In the genomic region with DNA sequence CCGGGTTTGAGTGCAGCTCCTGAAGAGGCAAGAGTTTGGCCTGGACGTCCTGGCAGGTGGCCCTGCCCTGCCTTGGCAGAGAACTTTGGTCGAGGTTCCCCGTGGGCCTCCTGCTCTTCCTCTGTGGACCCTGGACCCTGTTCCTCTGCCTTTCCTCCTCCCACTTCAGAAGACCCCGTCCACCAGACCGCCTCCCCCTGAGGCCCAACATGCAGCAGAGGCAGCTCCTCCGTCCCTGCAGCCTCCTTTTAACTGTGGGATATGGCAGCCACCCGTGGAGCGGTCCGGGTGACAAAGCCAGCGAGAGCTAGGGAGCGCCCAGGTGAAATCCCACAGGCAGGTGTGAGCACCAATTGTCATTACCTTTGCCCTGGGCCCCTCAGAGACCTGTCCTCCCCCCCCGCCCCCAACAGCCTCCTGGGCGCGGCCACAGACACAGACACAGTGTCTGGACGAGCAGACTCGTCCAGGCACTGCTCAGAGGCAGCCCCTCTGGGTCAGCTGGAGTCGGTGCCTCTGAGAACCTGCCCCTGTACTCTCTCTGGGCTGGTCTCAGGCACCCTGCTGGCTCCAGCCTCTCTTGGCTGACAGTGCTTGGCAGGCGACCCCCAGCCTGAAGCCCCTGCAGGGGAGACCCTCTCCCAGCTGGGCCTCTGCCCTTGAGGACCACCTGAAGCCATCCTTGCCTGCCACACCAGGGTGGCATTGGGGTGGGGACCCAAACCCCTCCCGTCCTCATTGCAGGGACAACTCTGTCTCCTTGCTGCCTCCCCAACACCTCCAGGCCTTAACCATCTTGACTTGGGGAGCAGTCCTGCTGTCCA, we compare ENCODE assay signal across 1 cellular context.
TF ChIP-seq lines count a peak whose summit lies in the region.

No MANE protein-coding gene starts in this region.

TF ChIP-seq in H1, 55 proteins besides CTCF, POLR2A, EP300 and RAD21:
- TF ChIP-seq, protein P1, sequence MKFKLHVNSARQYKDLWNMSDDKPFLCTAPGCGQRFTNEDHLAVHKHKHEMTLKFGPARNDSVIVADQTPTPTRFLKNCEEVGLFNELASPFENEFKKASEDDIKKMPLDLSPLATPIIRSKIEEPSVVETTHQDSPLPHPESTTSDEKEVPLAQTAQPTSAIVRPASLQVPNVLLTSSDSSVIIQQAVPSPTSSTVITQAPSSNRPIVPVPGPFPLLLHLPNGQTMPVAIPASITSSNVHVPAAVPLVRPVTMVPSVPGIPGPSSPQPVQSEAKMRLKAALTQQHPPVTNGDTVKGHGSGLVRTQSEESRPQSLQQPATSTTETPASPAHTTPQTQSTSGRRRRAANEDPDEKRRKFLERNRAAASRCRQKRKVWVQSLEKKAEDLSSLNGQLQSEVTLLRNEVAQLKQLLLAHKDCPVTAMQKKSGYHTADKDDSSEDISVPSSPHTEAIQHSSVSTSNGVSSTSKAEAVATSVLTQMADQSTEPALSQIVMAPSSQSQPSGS (IDR thresholded peaks at IDR 0.05; ENCODE audit: low read length) = no peak
- TF ChIP-seq CBX8 (IDR thresholded peaks at IDR 0.05; ENCODE audit: borderline replicate concordance, low read depth, low read length) = no peak
- TF ChIP-seq KDM4A (IDR thresholded peaks at IDR 0.05; ENCODE audit: low read depth, low read length, severe bottlenecking) = no peak
- no peak for TF ChIP-seq KDM1A (IDR thresholded peaks at IDR 0.05; ENCODE audit: borderline replicate concordance, low read length)
- TF ChIP-seq, protein P2, sequence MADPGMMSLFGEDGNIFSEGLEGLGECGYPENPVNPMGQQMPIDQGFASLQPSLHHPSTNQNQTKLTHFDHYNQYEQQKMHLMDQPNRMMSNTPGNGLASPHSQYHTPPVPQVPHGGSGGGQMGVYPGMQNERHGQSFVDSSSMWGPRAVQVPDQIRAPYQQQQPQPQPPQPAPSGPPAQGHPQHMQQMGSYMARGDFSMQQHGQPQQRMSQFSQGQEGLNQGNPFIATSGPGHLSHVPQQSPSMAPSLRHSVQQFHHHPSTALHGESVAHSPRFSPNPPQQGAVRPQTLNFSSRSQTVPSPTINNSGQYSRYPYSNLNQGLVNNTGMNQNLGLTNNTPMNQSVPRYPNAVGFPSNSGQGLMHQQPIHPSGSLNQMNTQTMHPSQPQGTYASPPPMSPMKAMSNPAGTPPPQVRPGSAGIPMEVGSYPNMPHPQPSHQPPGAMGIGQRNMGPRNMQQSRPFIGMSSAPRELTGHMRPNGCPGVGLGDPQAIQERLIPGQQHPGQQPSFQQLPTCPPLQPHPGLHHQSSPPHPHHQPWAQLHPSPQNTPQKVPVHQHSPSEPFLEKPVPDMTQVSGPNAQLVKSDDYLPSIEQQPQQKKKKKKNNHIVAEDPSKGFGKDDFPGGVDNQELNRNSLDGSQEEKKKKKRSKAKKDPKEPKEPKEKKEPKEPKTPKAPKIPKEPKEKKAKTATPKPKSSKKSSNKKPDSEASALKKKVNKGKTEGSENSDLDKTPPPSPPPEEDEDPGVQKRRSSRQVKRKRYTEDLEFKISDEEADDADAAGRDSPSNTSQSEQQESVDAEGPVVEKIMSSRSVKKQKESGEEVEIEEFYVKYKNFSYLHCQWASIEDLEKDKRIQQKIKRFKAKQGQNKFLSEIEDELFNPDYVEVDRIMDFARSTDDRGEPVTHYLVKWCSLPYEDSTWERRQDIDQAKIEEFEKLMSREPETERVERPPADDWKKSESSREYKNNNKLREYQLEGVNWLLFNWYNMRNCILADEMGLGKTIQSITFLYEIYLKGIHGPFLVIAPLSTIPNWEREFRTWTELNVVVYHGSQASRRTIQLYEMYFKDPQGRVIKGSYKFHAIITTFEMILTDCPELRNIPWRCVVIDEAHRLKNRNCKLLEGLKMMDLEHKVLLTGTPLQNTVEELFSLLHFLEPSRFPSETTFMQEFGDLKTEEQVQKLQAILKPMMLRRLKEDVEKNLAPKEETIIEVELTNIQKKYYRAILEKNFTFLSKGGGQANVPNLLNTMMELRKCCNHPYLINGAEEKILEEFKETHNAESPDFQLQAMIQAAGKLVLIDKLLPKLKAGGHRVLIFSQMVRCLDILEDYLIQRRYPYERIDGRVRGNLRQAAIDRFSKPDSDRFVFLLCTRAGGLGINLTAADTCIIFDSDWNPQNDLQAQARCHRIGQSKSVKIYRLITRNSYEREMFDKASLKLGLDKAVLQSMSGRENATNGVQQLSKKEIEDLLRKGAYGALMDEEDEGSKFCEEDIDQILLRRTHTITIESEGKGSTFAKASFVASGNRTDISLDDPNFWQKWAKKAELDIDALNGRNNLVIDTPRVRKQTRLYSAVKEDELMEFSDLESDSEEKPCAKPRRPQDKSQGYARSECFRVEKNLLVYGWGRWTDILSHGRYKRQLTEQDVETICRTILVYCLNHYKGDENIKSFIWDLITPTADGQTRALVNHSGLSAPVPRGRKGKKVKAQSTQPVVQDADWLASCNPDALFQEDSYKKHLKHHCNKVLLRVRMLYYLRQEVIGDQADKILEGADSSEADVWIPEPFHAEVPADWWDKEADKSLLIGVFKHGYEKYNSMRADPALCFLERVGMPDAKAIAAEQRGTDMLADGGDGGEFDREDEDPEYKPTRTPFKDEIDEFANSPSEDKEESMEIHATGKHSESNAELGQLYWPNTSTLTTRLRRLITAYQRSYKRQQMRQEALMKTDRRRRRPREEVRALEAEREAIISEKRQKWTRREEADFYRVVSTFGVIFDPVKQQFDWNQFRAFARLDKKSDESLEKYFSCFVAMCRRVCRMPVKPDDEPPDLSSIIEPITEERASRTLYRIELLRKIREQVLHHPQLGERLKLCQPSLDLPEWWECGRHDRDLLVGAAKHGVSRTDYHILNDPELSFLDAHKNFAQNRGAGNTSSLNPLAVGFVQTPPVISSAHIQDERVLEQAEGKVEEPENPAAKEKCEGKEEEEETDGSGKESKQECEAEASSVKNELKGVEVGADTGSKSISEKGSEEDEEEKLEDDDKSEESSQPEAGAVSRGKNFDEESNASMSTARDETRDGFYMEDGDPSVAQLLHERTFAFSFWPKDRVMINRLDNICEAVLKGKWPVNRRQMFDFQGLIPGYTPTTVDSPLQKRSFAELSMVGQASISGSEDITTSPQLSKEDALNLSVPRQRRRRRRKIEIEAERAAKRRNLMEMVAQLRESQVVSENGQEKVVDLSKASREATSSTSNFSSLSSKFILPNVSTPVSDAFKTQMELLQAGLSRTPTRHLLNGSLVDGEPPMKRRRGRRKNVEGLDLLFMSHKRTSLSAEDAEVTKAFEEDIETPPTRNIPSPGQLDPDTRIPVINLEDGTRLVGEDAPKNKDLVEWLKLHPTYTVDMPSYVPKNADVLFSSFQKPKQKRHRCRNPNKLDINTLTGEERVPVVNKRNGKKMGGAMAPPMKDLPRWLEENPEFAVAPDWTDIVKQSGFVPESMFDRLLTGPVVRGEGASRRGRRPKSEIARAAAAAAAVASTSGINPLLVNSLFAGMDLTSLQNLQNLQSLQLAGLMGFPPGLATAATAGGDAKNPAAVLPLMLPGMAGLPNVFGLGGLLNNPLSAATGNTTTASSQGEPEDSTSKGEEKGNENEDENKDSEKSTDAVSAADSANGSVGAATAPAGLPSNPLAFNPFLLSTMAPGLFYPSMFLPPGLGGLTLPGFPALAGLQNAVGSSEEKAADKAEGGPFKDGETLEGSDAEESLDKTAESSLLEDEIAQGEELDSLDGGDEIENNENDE (IDR thresholded peaks at IDR 0.05; ENCODE audit: insufficient replicate concordance, low read length) = no peak
TF ChIP-seq in H1: peak in this region for 0.
